8 cellular contexts compared by ENCODE assay signal in genomic region chr4:185209852-185210101, GRCh38. TPM values are rescaled to one million over a fixed set of nuclear protein-coding genes. Genes with fewer than 3 reads are reported as not detected.
DNase-seq lines count a peak whose midpoint lies in the region; ATAC-seq, FAIRE-seq and TF ChIP-seq lines count a peak whose summit lies in the region.
"Not testable (repeated sequence)": the region's sequence is repeated elsewhere in the genome, so short reads cannot be mapped to it uniquely, and the experiment has no call there.

No MANE protein-coding gene starts in this region.

- POLR2A ChIA-PET in GM12878 (lab: Charles Lee): interaction anchor here (0.7 to 2.4 kb wide), 8 partner anchors 9 to 187 kb away, joined by 3 to 16 read pairs (median 4); partner anchors contain the start of gene ANKRD37

- 1% methylated on average over 39 of the region's 39 CpGs for WGBS in GM12878 (ENCODE audit: insufficient coverage, insufficient replicate concordance, low lambda C conversion rate, missing lambda C conversion rate)
- 0 to 2% (median 0%) methylated on average over 11 to 39 of the region's 39 CpGs; no CpG with 5 or more reads in 1 of the 4 donors for WGBS in heart left ventricle, 4 donors
- no CpG with 5 or more reads among the region's 39 CpGs for WGBS in thyroid gland, 2 donors

- H3K27ac ChIP-seq in MM.1S (ENCODE audit: low read length); neural cell (ENCODE audit: low read length): not testable (repeated sequence)
- H3K27ac ChIP-seq in GM12878 (ENCODE audit: control insufficient read depth, insufficient read depth) (peak overlapping the region; percentile 84), heart left ventricle (peak overlapping the region; percentile 76 to 92 (median 86)), thyroid gland (peak overlapping the region; percentile 79 to 83 (median 81))

- not testable (repeated sequence) for DNase-seq in GM06990 (ENCODE audit: extremely low read depth, insufficient read length); MM.1S; GM12878 (ENCODE audit: low read depth, low spot score); heart left ventricle; thyroid gland

- not testable (repeated sequence) for H3K9me2 ChIP-seq in MM.1S (replicated peaks; ENCODE audit: insufficient read depth, low read length); neural cell (ENCODE audit: insufficient read depth, low read length)

- SMC1A ChIA-PET in GM12878 (lab: Charles Lee; ENCODE audit: uncharacterized antibody, unreplicated experiment): interaction anchor here (1.2 to 7.2 kb wide), 4 partner anchors 37 to 132 kb away, joined by 3 to 119 read pairs (median 6); no protein-coding TSS in a partner anchor

- in situ Hi-C loops in GM12878 (cut with MboI): not testable (repeated sequence)

- H3K4me3 ChIP-seq in GM06990 (replicated peaks; ENCODE audit: low read depth, low read length): peak overlapping the region; percentile 69
- H3K4me3 ChIP-seq in MM.1S (ENCODE audit: low read length): peak overlapping the region; percentile 81; the same call in 1 of the 2 replicates
- peak overlapping the region; percentile 100 for H3K4me3 ChIP-seq in GM12878
- peak overlapping the region; percentile 58 to 83 (median 70) for H3K4me3 ChIP-seq in heart left ventricle
- H3K4me3 ChIP-seq in neural cell (ENCODE audit: low read length): peak overlapping the region; percentile 86
- H3K4me3 ChIP-seq in thyroid gland (replicated peaks in 1 of 3): peak overlapping the region; percentile 30 to 74 (median 52)

- not testable (repeated sequence) for TF ChIP-seq POLR2A in GM12878 (IDR thresholded peaks at IDR 0.05; ENCODE audit: low read depth, low read length); heart left ventricle (IDR thresholded peaks at IDR 0.05); thyroid gland (IDR thresholded peaks at IDR 0.05)

- not testable (repeated sequence) for H4K20me1 ChIP-seq in MM.1S (ENCODE audit: insufficient read depth, low read length); GM12878 (ENCODE audit: control insufficient read depth, insufficient read depth); neural cell (ENCODE audit: insufficient read depth)

- H3K4me1 ChIP-seq in MM.1S (ENCODE audit: low read length) (peaks cover 19% of the 10 kb centered on the region), GM12878 (ENCODE audit: control insufficient read depth, insufficient read depth, low read length) (peaks cover 29% of the 10 kb centered on the region), heart left ventricle (peaks cover 0 to 36% (median 21%) of the 10 kb centered on the region in 12 donors), thyroid gland (peaks cover 15 to 26% of the 10 kb centered on the region in 2 donors)

- CTCF ChIA-PET in GM12878 (lab: Yijun Ruan, JAX): interaction anchor here (1.0 to 1.4 kb wide), 2 partner anchors 69 to 181 kb away, joined by 3 read pairs; no protein-coding TSS in a partner anchor

- RAD21 ChIA-PET in GM12878 (lab: Charles Lee; ENCODE audit: unreplicated experiment): interaction anchor here (1.0 to 2.5 kb wide), 8 partner anchors 7 to 100 kb away, joined by 3 to 14 read pairs (median 4); no protein-coding TSS in a partner anchor

- ATAC-seq in GM21447 (IDR thresholded peaks at IDR 0.05; ENCODE audit: unreplicated experiment) (peak; percentile 6), HG03045 (IDR thresholded peaks at IDR 0.05; ENCODE audit: unreplicated experiment) (peak; percentile 31), GM12878 (peak; percentile 0; the same call in 1 of the 3 replicates), heart left ventricle (peak in 2 of 4 donors; percentile 24 to 27)

- BruUV-seq in GM12878 (replicated peaks; lab: Mats Ljungman, UMichigan): not testable (repeated sequence)

- H3K9ac ChIP-seq in MM.1S (ENCODE audit: low read length): not testable (repeated sequence)
- peak overlapping the region; percentile 69 for H3K9ac ChIP-seq in GM12878 (ENCODE audit: control insufficient read depth, insufficient read depth, low read length)
- peak overlapping the region; percentile 56 for H3K9ac ChIP-seq in neural cell (ENCODE audit: low read length)

- H3K27me3 ChIP-seq in GM06990 (replicated peaks; ENCODE audit: control insufficient read depth, insufficient read depth, low read length); MM.1S (replicated peaks; ENCODE audit: insufficient read depth, low read length); GM12878 (replicated peaks in 1 of 2; ENCODE audit: control insufficient read depth in 2 of 2, insufficient read depth in 2 of 2, low read length in 1 of 2); heart left ventricle; neural cell (ENCODE audit: insufficient read depth, low read depth, low read length); thyroid gland: not testable (repeated sequence)

- not testable (repeated sequence) for FAIRE-seq in GM12878 (lab: Jason Lieb, UNC)

- not testable (repeated sequence) for H3K36me3 ChIP-seq in GM06990 (ENCODE audit: control insufficient read depth, insufficient read depth, low read length); MM.1S (replicated peaks; ENCODE audit: insufficient read depth, low read length); GM12878 (ENCODE audit: control insufficient read depth in 2 of 2, insufficient read depth in 2 of 2, low read length in 1 of 2); heart left ventricle; neural cell (ENCODE audit: insufficient read depth, low read length); thyroid gland

- not testable (repeated sequence) for H3F3A ChIP-seq in MM.1S (ENCODE audit: insufficient read depth, low read length); neural cell (ENCODE audit: insufficient read depth, low read length, poor library complexity, severe bottlenecking)

- not testable (repeated sequence) for TF ChIP-seq RAD21 in GM12878 (IDR thresholded peaks at IDR 0.05; ENCODE audit: insufficient read depth, low read depth, low read length); neural cell (conservative IDR thresholded peaks at IDR 0.05)

- TF ChIP-seq EP300 in GM12878 (IDR thresholded peaks at IDR 0.05; ENCODE audit: borderline replicate concordance in 1 of 2, control insufficient read depth in 1 of 2, low read depth in 2 of 2, low read length in 2 of 2); neural cell (conservative IDR thresholded peaks at IDR 0.05; ENCODE audit: poor library complexity, severe bottlenecking): not testable (repeated sequence)

- H3K4me2 ChIP-seq in MM.1S (ENCODE audit: low read depth, low read length); GM12878 (ENCODE audit: control insufficient read depth, insufficient read depth); neural cell (ENCODE audit: low read length): not testable (repeated sequence)

- not testable (repeated sequence) for H2AFZ ChIP-seq in MM.1S (ENCODE audit: low read length); GM12878 (ENCODE audit: control insufficient read depth, low read depth, low read length); neural cell (ENCODE audit: low read depth, low read length)

- intact Hi-C loops in GM12878 (cut with micrococcal nuclease; ENCODE audit: unreplicated experiment): loop anchor here (2.0 to 5.0 kb wide), 2 partner anchors 49 to 188 kb away; partner anchors contain the start of genes ANKRD37 and LRP2BP
- intact Hi-C loops in heart left ventricle (cut with DNase I): loop anchor here (2.0 to 10.0 kb wide), 10 partner anchors 38 to 825 kb away; partner anchors contain the start of genes LRP2BP (in 8 of the 10) and ANKRD37 (in 7 of the 10)
- intact Hi-C loops in thyroid gland (cut with DNase I): loop anchor here (5.0 to 10.0 kb wide), 2 partner anchors 75 to 188 kb away; partner anchors contain the start of genes ANKRD37 and LRP2BP

- H3K9me3 ChIP-seq in MM.1S (replicated peaks; ENCODE audit: insufficient read depth, low read length); GM12878 (replicated peaks; ENCODE audit: control insufficient read depth, insufficient read depth, low read length); heart left ventricle; neural cell (ENCODE audit: low read length); thyroid gland: not testable (repeated sequence)

- H3K79me2 ChIP-seq in MM.1S (ENCODE audit: low read length) (peaks cover 48% of the 10 kb centered on the region), GM12878 (ENCODE audit: control insufficient read depth, insufficient read depth, low read length) (peaks cover 71% of the 10 kb centered on the region)
- H3K79me2 ChIP-seq in neural cell (replicated peaks; ENCODE audit: insufficient read depth, low read length): not testable (repeated sequence)

- TF ChIP-seq CTCF in GM06990 (IDR thresholded peaks at IDR 0.05; ENCODE audit: insufficient read depth, low read length, poor library complexity, severe bottlenecking); MM.1S (IDR thresholded peaks at IDR 0.05; ENCODE audit: low read length); GM12878 (IDR thresholded peaks at IDR 0.05 in 2 of 3, conservative IDR thresholded peaks at IDR 0.05 in 1 of 3; ENCODE audit: control insufficient read depth in 2 of 3, extremely low read depth in 1 of 3, insufficient read depth in 1 of 3, low read depth in 3 of 3, low read length in 3 of 3); neural cell (IDR thresholded peaks at IDR 0.05; ENCODE audit: poor library complexity, severe bottlenecking); thyroid gland (IDR thresholded peaks at IDR 0.05): not testable (repeated sequence)
- peak in 2 of 12 donors; percentile 3 to 5 for TF ChIP-seq CTCF in heart left ventricle (IDR thresholded peaks at IDR 0.05)

RNA-seq across cellular contexts. Expression of gene SNX25, which starts 0.4 kb away (rescaled TPM):
- total RNA-seq in GM12878 (2013; cell fraction: nucleolus; rRNA removed): 343 and 366 TPM in 2 replicates
- total RNA-seq in GM12878 (2014; rRNA removed) (82.0 and 107 TPM in 2 replicates), GM12878 (2014; rRNA removed; fragmentation: Illumina TruSeq; extraction: Trizol) (115 and 117 TPM in 2 replicates), GM12878 (2021) (106 and 108 TPM in 2 replicates), heart left ventricle (10 to 100 TPM in 5 of 9 donors, 1 to 10 TPM in 4; 7.5 to 12.4 (median 10.7) TPM), thyroid gland (10 to 100 TPM; 36.9 to 71.3 (median 42.7) TPM)
- polyA plus RNA-seq in GM12878 (2011; ENCODE audit: low read depth): 44.9 TPM
- polyA plus RNA-seq in GM12878 (2011; rRNA removed) (66.6 and 90.3 TPM in 2 replicates), GM12878 (2014; fragmentation: Illumina TruSeq; extraction: Trizol) (93.0 and 116 TPM in 2 replicates), GM12878 (2014; fragmentation: Nextera tagmentation; extraction: Ambion mirVana) (10 to 100 TPM; 19.6 to 27.8 TPM), GM12878 (2014; rRNA removed) (49.6 and 59.1 TPM in 2 replicates), GM12878 (2016; fragmentation: Nextera tagmentation; extraction: Ambion mirVana) (10 to 100 TPM; 11.2 to 47.1 TPM), heart left ventricle (10 to 100 TPM in 1 of 2 donors, 1 to 10 TPM in 1; 3.1 to 10.1 TPM), neural cell (6.4 and 7.9 TPM in 2 replicates)
- 18.1 and 37.0 TPM in 2 replicates for polyA plus RNA-seq in GM12878 (2011; cell fraction: cytosol; rRNA removed)
- 40.4 and 44.0 TPM in 2 replicates for polyA plus RNA-seq in GM12878 (2011; cell fraction: nucleus; rRNA removed)
- 51.4 and 77.3 TPM in 2 replicates for polyA plus RNA-seq in GM12878 (2012)
- 160 and 175 TPM in 2 replicates for polyA minus RNA-seq in GM12878 (2011; rRNA and poly(A)+ RNA removed)
- 28.2 and 46.0 TPM in 2 replicates for polyA minus RNA-seq in GM12878 (2011; cell fraction: cytosol; rRNA and poly(A)+ RNA removed)
- 51.0 and 58.2 TPM in 2 replicates for polyA minus RNA-seq in GM12878 (2011; cell fraction: nucleus; rRNA and poly(A)+ RNA removed)
- 14.6 and 26.5 TPM in 2 replicates for polyA minus RNA-seq in neural cell

RNA-seq across cellular contexts. Expression of gene CFAP97, which starts 6.0 kb away (rescaled TPM):
- total RNA-seq in GM12878 (2013; cell fraction: nucleolus; rRNA removed): 52.2 and 55.3 TPM in 2 replicates
- total RNA-seq in GM12878 (2014; rRNA removed) (27.2 and 34.2 TPM in 2 replicates), GM12878 (2014; rRNA removed; fragmentation: Illumina TruSeq; extraction: Trizol) (62.7 TPM in 2 replicates), GM12878 (2021) (49.1 and 50.4 TPM in 2 replicates), heart left ventricle (10 to 100 TPM in 8 of 9 donors, 1 to 10 TPM in 1; 9.7 to 22.7 (median 14.5) TPM), thyroid gland (10 to 100 TPM; 44.5 to 63.3 (median 59.1) TPM)
- 8.9 TPM for polyA plus RNA-seq in GM12878 (2011; ENCODE audit: low read depth)
- polyA plus RNA-seq in GM12878 (2011; rRNA removed) (29.9 and 43.1 TPM in 2 replicates), GM12878 (2014; fragmentation: Illumina TruSeq; extraction: Trizol) (48.9 and 64.2 TPM in 2 replicates), GM12878 (2014; fragmentation: Nextera tagmentation; extraction: Ambion mirVana) (10 to 100 TPM; 27.2 to 47.5 TPM), GM12878 (2014; rRNA removed) (21.7 and 26.4 TPM in 2 replicates), GM12878 (2016; fragmentation: Nextera tagmentation; extraction: Ambion mirVana) (10 to 100 TPM; 48.5 to 50.8 TPM), heart left ventricle (1 to 10 TPM; 2.0 to 7.5 TPM), neural cell (26.1 and 29.8 TPM in 2 replicates)
- polyA plus RNA-seq in GM12878 (2011; cell fraction: cytosol; rRNA removed): 9.4 and 13.9 TPM in 2 replicates
- 9.1 and 9.2 TPM in 2 replicates for polyA plus RNA-seq in GM12878 (2011; cell fraction: nucleus; rRNA removed)
- 16.0 and 20.5 TPM in 2 replicates for polyA plus RNA-seq in GM12878 (2012)
- 17.4 and 44.0 TPM in 2 replicates for polyA minus RNA-seq in GM12878 (2011; rRNA and poly(A)+ RNA removed)
- 9.2 and 10.6 TPM in 2 replicates for polyA minus RNA-seq in GM12878 (2011; cell fraction: cytosol; rRNA and poly(A)+ RNA removed)
- polyA minus RNA-seq in GM12878 (2011; cell fraction: nucleus; rRNA and poly(A)+ RNA removed): 9.1 and 13.4 TPM in 2 replicates
- 50.9 and 60.9 TPM in 2 replicates for polyA minus RNA-seq in neural cell
